In genomic region chr1:200153277-200154055, GRCh38 we compare ENCODE assay signal across 8 cellular contexts.
DNase-seq lines count a peak whose midpoint lies in the region; ATAC-seq and TF ChIP-seq lines count a peak whose summit lies in the region.

No MANE protein-coding gene starts in this region.

- CTCF ChIA-PET in activated naive CD4-positive, alpha-beta T cell treated with anti-CD3 and anti-CD28 coated beads, Interleukin-2, amount 10 ng/mL, durations not matched to agents 7 days and 5 days (lab: Charles Lee), result interaction anchor here (0.9 to 1.6 kb wide), 5 partner anchors 10 to 376 kb away, joined by 3 to 4 read pairs (median 3); no protein-coding TSS in a partner anchor

- peaks cover 25% of the 10 kb centered on the region for H3K4me1 Mint-ChIP-seq in activated naive CD4-positive, alpha-beta T cell treated with anti-CD3 and anti-CD28 coated beads, Interleukin-2, amount 10 ng/mL, durations not matched to agents 7 days and 5 days
- H3K4me1 Mint-ChIP-seq in HFFc6 (ENCODE audit: low read depth), result peaks cover 35% of the 10 kb centered on the region

- H3K9me3 Mint-ChIP-seq in activated naive CD4-positive, alpha-beta T cell treated with anti-CD3 and anti-CD28 coated beads, Interleukin-2, amount 10 ng/mL, durations not matched to agents 7 days and 5 days, result no peaks in the 10 kb centered on the region
- no peaks in the 10 kb centered on the region for H3K9me3 Mint-ChIP-seq in HFFc6

- H3K36me3 Mint-ChIP-seq in activated naive CD4-positive, alpha-beta T cell treated with anti-CD3 and anti-CD28 coated beads, Interleukin-2, amount 10 ng/mL, durations not matched to agents 7 days and 5 days, result peaks cover 2% of the 10 kb centered on the region
- H3K36me3 Mint-ChIP-seq in HFFc6 (ENCODE audit: low read depth), result no peaks in the 10 kb centered on the region

- H3K27me3 Mint-ChIP-seq in activated naive CD4-positive, alpha-beta T cell treated with anti-CD3 and anti-CD28 coated beads, Interleukin-2, amount 10 ng/mL, durations not matched to agents 7 days and 5 days, result no peaks in the 10 kb centered on the region
- no peaks in the 10 kb centered on the region; the same call in 1 of the 2 replicates for H3K27me3 Mint-ChIP-seq in HFFc6 (ENCODE audit: insufficient read depth)

- peak overlapping the region; percentile 87 for H3K27ac Mint-ChIP-seq in activated naive CD4-positive, alpha-beta T cell treated with anti-CD3 and anti-CD28 coated beads, Interleukin-2, amount 10 ng/mL, durations not matched to agents 7 days and 5 days
- H3K27ac Mint-ChIP-seq in HFFc6, result no peak overlapping the region

- no peak for TF ChIP-seq CTCF in HFFc6 (IDR thresholded peaks at IDR 0.05)

- peak; percentile 40 for ATAC-seq in HG03565 (IDR thresholded peaks at IDR 0.05; ENCODE audit: unreplicated experiment)

- no peak overlapping the region for H3K4me3 Mint-ChIP-seq in activated naive CD4-positive, alpha-beta T cell treated with anti-CD3 and anti-CD28 coated beads, Interleukin-2, amount 10 ng/mL, durations not matched to agents 7 days and 5 days
- no peak overlapping the region for H3K4me3 Mint-ChIP-seq in HFFc6

- DNase-seq in activated CD8-positive, alpha-beta memory T cell treated with anti-CD3 and anti-CD28 coated beads for 24 hours, result peak; percentile 66
- no peak for DNase-seq in activated CD8-positive, alpha-beta memory T cell treated with anti-CD3 and anti-CD28 coated beads, Interleukin-2, amount 50 U/mL, for 48 hours
- peak; percentile 26 for DNase-seq in activated naive CD4-positive, alpha-beta T cell treated with anti-CD3 and anti-CD28 coated beads, Interleukin-2, amount 10 ng/mL, durations not matched to agents 7 days and 5 days
- peak; percentile 36 for DNase-seq in stimulated activated naive CD4-positive, alpha-beta T cell treated with Interleukin-2 at 50 U/mL for 16 hours (lab: John Stamatoyannopoulos, UW)
- no peak for DNase-seq in AG08395 (ENCODE audit: low spot score)
- DNase-seq in HFFc6, result no peak
- DNase-seq in RKO (ENCODE audit: low spot score), result no peak

Comparison
In these comparisons a context has a peak if more than half of its experiments do, and no peak if none do; other contexts are left out.
1. DNase-seq: peak in activated CD8-positive, alpha-beta memory T cell treated with anti-CD3 and anti-CD28 coated beads for 24 hours (single experiment), activated naive CD4-positive, alpha-beta T cell treated with anti-CD3 and anti-CD28 coated beads, Interleukin-2, amount 10 ng/mL, durations not matched to agents 7 days and 5 days (single experiment) and stimulated activated naive CD4-positive, alpha-beta T cell treated with Interleukin-2 at 50 U/mL for 16 hours (single experiment); none in activated CD8-positive, alpha-beta memory T cell treated with anti-CD3 and anti-CD28 coated beads, Interleukin-2, amount 50 U/mL, for 48 hours (single experiment), AG08395 (single experiment), HFFc6 (single experiment) and RKO (single experiment).